ENCODE assay signal across 13 cellular contexts in the genomic region with DNA sequence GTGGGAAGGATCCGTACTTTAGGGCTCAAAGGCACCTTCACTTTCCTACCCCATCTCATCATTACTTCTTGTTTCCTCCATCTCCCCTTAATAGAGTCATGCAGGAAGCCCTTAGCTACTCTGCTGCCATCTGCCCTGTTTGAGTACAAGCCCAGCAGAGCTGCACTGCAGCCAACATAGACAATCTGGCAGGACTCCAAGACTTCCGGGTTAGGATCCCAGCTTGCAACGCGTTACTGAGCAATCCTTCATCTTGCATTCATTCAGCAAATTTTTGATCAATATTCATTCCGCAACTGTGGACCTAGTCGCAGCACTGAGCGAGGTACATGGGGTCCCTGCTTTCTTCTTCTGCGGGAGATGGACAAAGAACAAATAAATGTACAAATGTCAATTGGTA.
DNase-seq lines count a peak whose midpoint lies in the region; ATAC-seq, FAIRE-seq and TF ChIP-seq lines count a peak whose summit lies in the region.
"Had no signal": no experiment of that assay in that cellular context is flagged by ENCODE, and none has a peak within 500 bp of the region (broad histone marks: within the 10 kb centered on the region; RNA-seq: fewer than 3 reads in every experiment).

No MANE protein-coding gene starts in this region.

- no peak overlapping the region for H3K4me3 Mint-ChIP-seq in T-helper 17 cell

- H3K9me3 ChIP-seq in colonic mucosa (no peaks in the 10 kb centered on the region), pancreas (no peaks in the 10 kb centered on the region), T-helper 17 cell (ENCODE audit: control insufficient read depth, low read length, poor library complexity, severe bottlenecking) (no peaks in the 10 kb centered on the region)
- H3K9me3 ChIP-seq: tibial nerve had no signal

- H3K4me3 ChIP-seq in colonic mucosa = no peak overlapping the region
- no peak overlapping the region for H3K4me3 ChIP-seq in pancreas
- H3K4me3 ChIP-seq: tibial nerve had no signal

- DNase-seq in EH (ENCODE audit: low read depth) = peak; percentile 59
- peak; percentile 54 for DNase-seq in NCI-H2107 (lab: John Stamatoyannopoulos, UW)
- DNase-seq in colonic mucosa = peak; percentile 57
- peak in 3 of 6 donors; percentile 44 to 58 (median 50) for DNase-seq in pancreas
- no peak for DNase-seq in glomerular visceral epithelial cell (ENCODE audit: extremely low spot score)
- DNase-seq in GM19240 (ENCODE audit: insufficient read length, low spot score) = no peak
- DNase-seq in T-helper 17 cell = no peak
- DNase-seq in H4 (ENCODE audit: low spot score) = no peak
- DNase-seq: activated CD8-positive, alpha-beta memory T cell treated with anti-CD3 and anti-CD28 coated beads, Interleukin-2, amount 50 U/mL, for 4 hours; kidney glomerular epithelial cell; stimulated activated CD4-positive, alpha-beta T cell treated with anti-CD3 and anti-CD28 coated beads, Interleukin-15, amount 100 ng/mL, for 24 hours had no signal

- H3K27me3 ChIP-seq in colonic mucosa (no peaks in the 10 kb centered on the region), pancreas (peaks cover 0 to 6% (median 0%) of the 10 kb centered on the region in 4 donors)
- H3K27me3 ChIP-seq: tibial nerve had no signal

- no peak overlapping the region for H3K27ac Mint-ChIP-seq in T-helper 17 cell

- H3K36me3 ChIP-seq in colonic mucosa (no peaks in the 10 kb centered on the region), pancreas (no peaks in the 10 kb centered on the region)
- H3K36me3 ChIP-seq: tibial nerve had no signal

- TF ChIP-seq CTCF in colonic mucosa (IDR thresholded peaks at IDR 0.05) (no peak), pancreas (IDR thresholded peaks at IDR 0.05) (no peak)

- ATAC-seq in pancreas (peak; percentile 37 to 65 (median 52)), T-helper 17 cell (no peak)

- intact Hi-C loops in colonic mucosa (cut with DNase I) (no loop called here), pancreas (cut with DNase I) (no loop called here)

- FAIRE-seq in pancreas (lab: Jason Lieb, UNC) = no peak

- H3K27me3 Mint-ChIP-seq in T-helper 17 cell = no peaks in the 10 kb centered on the region

- H3K36me3 Mint-ChIP-seq in T-helper 17 cell (ENCODE audit: low read depth) = no peaks in the 10 kb centered on the region

- H3K4me1 ChIP-seq in colonic mucosa (no peaks in the 10 kb centered on the region), pancreas (peaks cover 0 to 14% (median 13%) of the 10 kb centered on the region in 3 donors)

- WGBS in pancreas, 2 donors = 46 to 67% methylated on average over 8 of the region's 8 CpGs

- H3K27ac ChIP-seq in colonic mucosa (no peak overlapping the region), pancreas (peak overlapping the region in 2 of 4 donors; percentile 51 to 66)
- H3K27ac ChIP-seq: RWPE1 had no signal

- peaks cover 5% of the 10 kb centered on the region for H3K4me1 Mint-ChIP-seq in T-helper 17 cell

- no peak overlapping the region for H3K9ac ChIP-seq in colonic mucosa (ENCODE audit: low read depth in 2 of 2, low read length in 2 of 2)

Comparison
In these comparisons a context has a peak if more than half of its experiments do, and no peak if none do; other contexts are left out.
1. DNase-seq: peak in EH (single experiment), NCI-H2107 (single experiment) and colonic mucosa (single experiment); none in glomerular visceral epithelial cell (single experiment), GM19240 (single experiment), T-helper 17 cell (0 of 3) and H4 (single experiment).